In the genomic region with DNA sequence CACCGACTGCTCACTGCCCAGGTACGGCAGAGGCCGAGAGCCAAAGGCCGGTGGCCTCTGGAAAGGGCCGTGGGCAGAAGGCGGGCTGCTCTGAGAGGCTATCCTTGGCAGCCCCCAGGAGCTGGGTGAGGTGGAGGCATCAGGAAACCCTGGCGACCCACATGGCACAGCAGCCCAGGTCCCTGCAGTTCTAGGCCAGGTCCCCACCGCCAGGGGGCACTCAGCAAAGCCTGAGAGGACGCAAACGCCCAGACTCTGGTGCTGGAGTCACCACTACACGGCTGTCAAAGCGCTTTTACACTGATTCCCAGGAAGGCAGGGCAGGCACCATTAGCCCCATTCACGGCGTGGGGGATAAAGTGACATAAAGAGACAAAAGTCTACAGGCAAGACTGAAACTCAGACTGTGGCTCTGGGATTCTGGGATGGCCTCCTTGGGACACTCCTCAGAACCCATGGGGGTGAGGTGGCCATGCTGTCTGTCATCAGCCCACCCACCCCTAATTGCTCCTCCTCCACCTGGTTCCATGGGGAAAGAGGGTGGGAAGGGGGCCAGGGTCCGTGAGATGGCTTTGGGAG, we compare ENCODE assay signal across 8 cellular contexts. TPM values are rescaled to one million over a fixed set of nuclear protein-coding genes. Genes with fewer than 3 reads are reported as not detected.
DNase-seq lines count a peak whose midpoint lies in the region; ATAC-seq and TF ChIP-seq lines count a peak whose summit lies in the region.

No MANE protein-coding gene starts in this region.

- H3K27ac Mint-ChIP-seq in Caco-2 (ENCODE audit: unreplicated experiment), result no peak overlapping the region

- TF ChIP-seq CTCF in Caco-2 (IDR thresholded peaks at IDR 0.05; ENCODE audit: insufficient read depth in 1 of 2, low read depth in 1 of 2, low read length in 1 of 2, severe bottlenecking in 1 of 2, unreplicated experiment in 1 of 2), result peak; percentile 75 to 80
- TF ChIP-seq CTCF in choroid plexus epithelial cell (conservative IDR thresholded peaks at IDR 0.05; ENCODE audit: low read depth, low read length), result peak; percentile 91

- CTCF ChIA-PET in Caco-2 (lab: Charles Lee), result interaction anchor here (0.6 to 1.7 kb wide), 4 partner anchors 10 to 95 kb away, joined by 4 to 6 read pairs (median 4); no protein-coding TSS in a partner anchor

- H3K36me3 Mint-ChIP-seq in Caco-2 (ENCODE audit: insufficient read depth, unreplicated experiment), result no peaks in the 10 kb centered on the region

- DNase-seq in Caco-2 (peak; percentile 76 to 80), NCI-H510A treated with DMSO at 0.1 percent for 48 hours (lab: John Stamatoyannopoulos, UW) (peak; percentile 94), choroid plexus epithelial cell (ENCODE audit: low read depth) (peak; percentile 86), left colon (peak; percentile 80 to 95)
- peak; percentile 87 to 90 for DNase-seq in activated CD4-positive, alpha-beta T cell treated with anti-CD3 and anti-CD28 coated beads for 4 hours
- peak; percentile 85 to 89 for DNase-seq in stimulated activated CD4-positive, alpha-beta T cell treated with anti-CD3 and anti-CD28 coated beads, Interleukin-2, amount 100 ng/mL, for 48 hours

- no peaks in the 10 kb centered on the region for H3K9me3 ChIP-seq in Caco-2

- ATAC-seq in HG02623 (IDR thresholded peaks at IDR 0.05; ENCODE audit: unreplicated experiment) (peak; percentile 48), left colon (peak; percentile 39), HG02970 (IDR thresholded peaks at IDR 0.05; ENCODE audit: low FRiP score, unreplicated experiment) (no peak)

- H3K4me3 Mint-ChIP-seq in Caco-2 (ENCODE audit: unreplicated experiment), result no peak overlapping the region

- POLR2A ChIA-PET in Caco-2 (lab: Charles Lee), result no interaction called here

- intact Hi-C loops in Caco-2 (cut with micrococcal nuclease; ENCODE audit: unreplicated experiment) (loop anchor here (1.0 kb wide), 1 partner anchor 37 kb away; no protein-coding TSS in a partner anchor), left colon (cut with DNase I, micrococcal nuclease) (loop anchor here in 1 of 2 donors (5.0 kb wide), 1 partner anchor 161 kb away; no protein-coding TSS in a partner anchor)

- H3K4me1 Mint-ChIP-seq in Caco-2 (ENCODE audit: low read depth, unreplicated experiment), result peaks cover 14% of the 10 kb centered on the region

- no peaks in the 10 kb centered on the region for H3K27me3 ChIP-seq in Caco-2 (replicated peaks; ENCODE audit: control insufficient read depth, insufficient read depth, low read length)

- H3K36me3 ChIP-seq in Caco-2 (ENCODE audit: control insufficient read depth, insufficient read depth, low read length), result no peaks in the 10 kb centered on the region

- H3K4me3 ChIP-seq in Caco-2 (ENCODE audit: low read depth, low read length), result no peak overlapping the region
- no peak overlapping the region for H3K4me3 ChIP-seq in choroid plexus epithelial cell (ENCODE audit: low read depth, low read length)

- H3K9me3 Mint-ChIP-seq in Caco-2 (ENCODE audit: unreplicated experiment), result no peaks in the 10 kb centered on the region

- BruUV-seq in Caco-2 (replicated peaks; lab: Mats Ljungman, UMichigan), result no TSS peak

- peaks cover 8% of the 10 kb centered on the region; the same call in 1 of the 2 replicates for H3K4me1 ChIP-seq in Caco-2

- no peaks in the 10 kb centered on the region for H3K27me3 Mint-ChIP-seq in Caco-2 (ENCODE audit: insufficient read depth, unreplicated experiment)

RNA-seq across cellular contexts. Expression of a gene that starts 4.9 kb away (rescaled TPM):
- 11.6 and 12.2 TPM in 2 replicates for total RNA-seq in Caco-2 (2022)
- 10 to 100 TPM; 14.1 to 22.3 TPM for total RNA-seq in left colon

RNA-seq across cellular contexts. Expression of a gene that starts 20.5 kb away (rescaled TPM):
- total RNA-seq in Caco-2 (2022) (15.0 and 16.3 TPM in 2 replicates), left colon (10 to 100 TPM; 21.7 to 71.9 TPM)
